In the genomic region with DNA sequence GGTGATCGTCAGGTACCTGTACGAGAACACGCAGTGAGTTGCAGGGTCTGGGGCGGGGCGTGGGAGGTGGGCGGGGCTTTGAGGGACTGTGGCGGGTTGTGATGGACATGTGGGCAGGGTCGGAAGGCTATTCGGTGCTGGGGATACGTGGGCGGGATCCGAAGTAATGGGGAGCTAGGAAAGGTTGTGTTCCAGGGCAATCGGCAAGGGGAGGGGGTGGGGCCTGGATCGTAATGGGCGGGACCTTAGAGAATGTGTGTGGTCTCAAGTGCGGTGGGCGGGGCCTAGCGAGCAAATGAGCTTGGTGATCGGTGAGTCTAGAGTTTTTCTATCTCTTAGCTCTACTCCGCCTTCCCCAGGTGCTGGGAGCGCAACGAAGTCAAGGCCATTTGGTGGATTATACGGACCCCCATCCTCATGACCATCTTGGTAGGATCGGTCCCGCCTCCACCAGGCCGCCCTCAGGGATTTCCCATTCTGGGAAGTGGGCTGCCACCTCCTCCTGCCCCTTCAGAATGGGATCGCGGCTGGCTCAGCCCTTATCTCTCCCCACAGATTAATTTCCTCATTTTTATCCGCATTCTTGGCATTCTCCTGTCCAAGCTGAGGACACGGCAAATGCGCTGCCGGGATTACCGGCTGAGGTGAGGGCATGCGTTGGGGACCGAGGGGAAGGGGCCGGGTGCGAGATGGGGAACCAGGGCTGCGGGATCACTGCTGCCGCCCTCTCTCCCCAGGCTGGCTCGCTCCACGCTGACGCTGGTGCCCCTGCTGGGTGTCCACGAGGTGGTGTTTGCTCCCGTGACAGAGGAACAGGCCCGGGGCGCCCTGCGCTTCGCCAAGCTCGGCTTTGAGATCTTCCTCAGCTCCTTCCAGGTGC, we compare ENCODE assay signal across 8 cellular contexts. TPM values are rescaled to one million over a fixed set of nuclear protein-coding genes. Genes with fewer than 3 reads are reported as not detected.
DNase-seq lines count a peak whose midpoint lies in the region; ATAC-seq, FAIRE-seq and TF ChIP-seq lines count a peak whose summit lies in the region.

No MANE protein-coding gene starts in this region.

- H4K8ac ChIP-seq in H1 (ENCODE audit: extremely low read depth, insufficient read depth, low read length) = peak overlapping the region; percentile 87
- no peak overlapping the region for H4K8ac ChIP-seq in mesendoderm (ENCODE audit: low read depth, low read length)

- H2AK5ac ChIP-seq in H1 (ENCODE audit: low read depth, low read length) = no peak overlapping the region
- no peak overlapping the region for H2AK5ac ChIP-seq in mesendoderm (ENCODE audit: low read length)

- DNase-seq in A549 (ENCODE audit: low read depth in 1 of 2, low spot score in 1 of 2) (peak; percentile 93 to 97), GM19240 (ENCODE audit: insufficient read length, low spot score) (peak; percentile 71), NCI-H2171 treated with DMSO at 0.1 percent for 48 hours (lab: John Stamatoyannopoulos, UW) (peak; percentile 93), H1 (ENCODE audit: low read depth in 1 of 2, low spot score in 2 of 2) (peak; percentile 96 to 99), mesendoderm (peak; percentile 99), NCI-H2196 (lab: John Stamatoyannopoulos, UW; ENCODE audit: unreplicated experiment) (no peak)
- peak; percentile 68 for DNase-seq in activated CD8-positive, alpha-beta memory T cell treated with anti-CD3 and anti-CD28 coated beads, Interleukin-2, amount 50 U/mL, for 1 hour (ENCODE audit: extremely low read depth)
- DNase-seq in stimulated activated CD8-positive, alpha-beta memory T cell treated with anti-CD3 and anti-CD28 coated beads, Interleukin-2, amount 100 ng/mL, for 48 hours (ENCODE audit: low read depth in 2 of 2) = peak; percentile 72 to 85

- H2BK120ac ChIP-seq in H1 (replicated peaks; ENCODE audit: low read depth, low read length) (no peak overlapping the region), mesendoderm (ENCODE audit: low read depth, low read length) (no peak overlapping the region)

- POLR2A ChIA-PET in A549 (lab: Yijun Ruan, JAX) = interaction anchor here (0.5 to 3.1 kb wide), 9 partner anchors 9 to 153 kb away, joined by 3 to 25 read pairs (median 4); a partner anchor contains a TSS
- POLR2A ChIA-PET in H1 (lab: Charles Lee; ENCODE audit: partially characterized antibody) = interaction anchor here (0.6 to 3.7 kb wide), 15 partner anchors 8 to 286 kb away, joined by 3 to 32 read pairs (median 4); a partner anchor contains a TSS

- FAIRE-seq in A549 (lab: Jason Lieb, UNC) (no peak), H1 (lab: Jason Lieb, UNC) (peak; percentile 95)

- H3K9me3 ChIP-seq in A549 (no peaks in the 10 kb centered on the region), H1 (ENCODE audit: insufficient read depth in 2 of 2, low read depth in 1 of 2, low read length in 1 of 2) (no peaks in the 10 kb centered on the region)

- TF ChIP-seq EP300 in A549 (IDR thresholded peaks at IDR 0.05) (no peak), H1 (IDR thresholded peaks at IDR 0.05; ENCODE audit: borderline replicate concordance in 1 of 2, low read depth in 2 of 2, low read length in 2 of 2) (peak in 1 of 2 experiments; percentile 92; a peak in 2 of 3 replicates)

- H2BK5ac ChIP-seq in H1 (ENCODE audit: low read depth, low read length) (peak overlapping the region; percentile 66; the same call in 1 of the 2 replicates), mesendoderm (ENCODE audit: low read length) (no peak overlapping the region)

- peaks cover 0 to 9% (median 0%) of the 10 kb centered on the region in 4 experiments; a peak in 4 of 7 replicates for H3K27me3 ChIP-seq in H1 (replicated peaks in 1 of 4; ENCODE audit: control insufficient read depth in 3 of 4, extremely low read depth in 1 of 4, insufficient read depth in 3 of 4, low read length in 3 of 4)
- H3K27me3 ChIP-seq in mesendoderm (ENCODE audit: insufficient read depth, low read length, poor library complexity) = no peaks in the 10 kb centered on the region

- peak; percentile 74 to 83 for ATAC-seq in A549

- H3K79me2 ChIP-seq in H1 (ENCODE audit: control insufficient read depth in 1 of 2, insufficient read depth in 2 of 2, low read length in 2 of 2) = no peaks in the 10 kb centered on the region
- no peaks in the 10 kb centered on the region for H3K79me2 ChIP-seq in mesendoderm (ENCODE audit: control insufficient read depth, insufficient read depth, low read length)

- peak overlapping the region; percentile 81 for H3K4me2 ChIP-seq in A549
- peak overlapping the region; percentile 74 to 89 for H3K4me2 ChIP-seq in H1 (ENCODE audit: insufficient read depth in 1 of 2, low read depth in 2 of 2, low read length in 2 of 2)
- H3K4me2 ChIP-seq in mesendoderm (ENCODE audit: low read length) = peak overlapping the region; percentile 91

- TF ChIP-seq RAD21 in A549 (conservative IDR thresholded peaks at IDR 0.05 in 1 of 2, IDR thresholded peaks at IDR 0.05 in 1 of 2) (peak in 1 of 2 experiments; percentile 26; a peak in 1 of 5 replicates), H1 (IDR thresholded peaks at IDR 0.05 in 1 of 2, conservative IDR thresholded peaks at IDR 0.05 in 1 of 2; ENCODE audit: low read depth in 2 of 2, low read length in 2 of 2) (no peak)

- H3K23ac ChIP-seq in H1 (ENCODE audit: insufficient read length) (no peak overlapping the region), mesendoderm (ENCODE audit: low read length) (no peak overlapping the region)

- H3K79me1 ChIP-seq in H1 (ENCODE audit: low read depth, low read length) (no peaks in the 10 kb centered on the region), mesendoderm (ENCODE audit: low read length) (no peaks in the 10 kb centered on the region)

- no peak overlapping the region for H4K5ac ChIP-seq in H1 (ENCODE audit: insufficient read length, low read depth, low read length)
- no peak overlapping the region for H4K5ac ChIP-seq in mesendoderm (ENCODE audit: low read length)

- H3K4ac ChIP-seq in H1 (replicated peaks; ENCODE audit: insufficient read length, low read depth, low read length) = no peak overlapping the region
- no peak overlapping the region for H3K4ac ChIP-seq in mesendoderm (ENCODE audit: low read depth, low read length)

- H4K91ac ChIP-seq in H1 (replicated peaks; ENCODE audit: insufficient read length, low read length) = peak overlapping the region; percentile 6

- peaks cover 10% of the 10 kb centered on the region for H3K23me2 ChIP-seq in H1 (ENCODE audit: low read depth, low read length)

- H3K56ac ChIP-seq in H1 (replicated peaks; ENCODE audit: insufficient read length, low read depth, low read length) = no peak overlapping the region
- H3K56ac ChIP-seq in mesendoderm (ENCODE audit: low read length) = peak overlapping the region; percentile 80

- H2BK20ac ChIP-seq in H1 (ENCODE audit: low read length) = no peak overlapping the region

- peak; percentile 21; the same call in 1 of the 3 replicates for TF ChIP-seq CTCF in A549 (IDR thresholded peaks at IDR 0.05)
- TF ChIP-seq CTCF in H1 (IDR thresholded peaks at IDR 0.05; ENCODE audit: control extremely low read depth in 1 of 3, insufficient read depth in 1 of 3, low read depth in 1 of 3, low read length in 3 of 3) = no peak

- H3K14ac ChIP-seq in H1 (ENCODE audit: insufficient read length) = no peak overlapping the region

- H3K4me3 ChIP-seq in A549 (peak overlapping the region; percentile 42), H1 (ENCODE audit: extremely low read depth in 1 of 4, insufficient read depth in 2 of 4, low read depth in 3 of 4, low read length in 4 of 4) (peak overlapping the region; percentile 64 to 88 (median 74)), mesendoderm (ENCODE audit: low read length) (peak overlapping the region; percentile 33)

- peak overlapping the region; percentile 42 for H3K18ac ChIP-seq in H1 (ENCODE audit: extremely low read depth, low read length)
- peak overlapping the region; percentile 76 for H3K18ac ChIP-seq in mesendoderm (ENCODE audit: low read length)

- peaks cover 12% of the 10 kb centered on the region for H3K4me1 ChIP-seq in A549
- H3K4me1 ChIP-seq in H1 (replicated peaks in 1 of 4; ENCODE audit: control insufficient read depth in 3 of 4, insufficient read depth in 4 of 4, low read length in 3 of 4) = peaks cover 0 to 9% (median 5%) of the 10 kb centered on the region in 4 experiments; a peak in 5 of 7 replicates
- H3K4me1 ChIP-seq in mesendoderm (ENCODE audit: control insufficient read depth, low read depth, low read length) = no peaks in the 10 kb centered on the region

- H2BK12ac ChIP-seq in H1 (ENCODE audit: low read depth, low read length) = no peak overlapping the region

- H2BK15ac ChIP-seq in H1 (ENCODE audit: low read length) (no peak overlapping the region; the same call in 1 of the 2 replicates), mesendoderm (replicated peaks; ENCODE audit: low read depth) (no peak overlapping the region)

- H3K9ac ChIP-seq in H1 (replicated peaks in 1 of 4; ENCODE audit: extremely low read depth in 1 of 4, low read depth in 3 of 4, low read length in 3 of 4) (peak overlapping the region in 2 of 4 experiments; percentile 34 to 39; a peak in 2 of 7 replicates), mesendoderm (ENCODE audit: low read length) (peak overlapping the region; percentile 68)

- H3K36me3 ChIP-seq in H1 (ENCODE audit: control insufficient read depth in 2 of 4, insufficient read depth in 4 of 4, low read length in 3 of 4) (no peaks in the 10 kb centered on the region), mesendoderm (ENCODE audit: control insufficient read depth, insufficient read depth, low read length) (no peaks in the 10 kb centered on the region)

- CTCF ChIA-PET in A549 (lab: Yijun Ruan, JAX) (interaction anchor here (0.6 to 10.9 kb wide), 17 partner anchors 9 to 401 kb away, joined by 3 to 159 read pairs (median 4); a partner anchor contains a TSS), H1 (lab: Charles Lee; ENCODE audit: partially characterized antibody) (interaction anchor here (0.5 to 9.6 kb wide), 20 partner anchors 14 to 1036 kb away, joined by 3 to 98 read pairs (median 4); a partner anchor contains a TSS)

- H3K27ac ChIP-seq in A549 (peak overlapping the region; percentile 12 to 70; a peak in 5 of 6 replicates), H1 (ENCODE audit: low read depth, low read length) (no peak overlapping the region), mesendoderm (ENCODE audit: low read depth, low read length) (no peak overlapping the region)

- WGBS in A549 (ENCODE audit: missing lambda C conversion rate) = 28% methylated on average over 42 of the region's 49 CpGs
- WGBS in H1 (ENCODE audit: extremely low coverage in 1 of 2, insufficient coverage in 1 of 2, insufficient read length in 1 of 2, insufficient replicate concordance in 2 of 2, low coverage in 1 of 2, low lambda C conversion rate in 2 of 2, missing lambda C conversion rate in 1 of 2), 2 experiments = 4% methylated on average over 39 of the region's 49 CpGs; no CpG with 5 or more reads in 1 of the 2 experiments
- WGBS in mesendoderm (ENCODE audit: extremely low coverage, insufficient coverage, low lambda C conversion rate) = no CpG with 5 or more reads among the region's 49 CpGs

- no peaks in the 10 kb centered on the region for H4K20me1 ChIP-seq in H1 (replicated peaks in 1 of 2; ENCODE audit: control insufficient read depth in 1 of 2, insufficient read depth in 2 of 2, low read length in 2 of 2)

- TF ChIP-seq POLR2A in A549 (IDR thresholded peaks at IDR 0.05; ENCODE audit: low read length) = no peak
- TF ChIP-seq POLR2A in H1 (IDR thresholded peaks at IDR 0.05; ENCODE audit: control extremely low read depth in 1 of 2, low read depth in 2 of 2, low read length in 2 of 2) = no peak

- peak overlapping the region; percentile 66; the same call in 1 of the 2 replicates for H2AFZ ChIP-seq in H1 (ENCODE audit: low read length)

RNA-seq across cellular contexts. Expression of a gene that starts 9.6 kb away (rescaled TPM):
- polyA plus RNA-seq in A549 (2011; rRNA removed) (0.83 and 1.2 TPM in 2 replicates), A549 (2017; fragmentation: RNase III; extraction: RNeasy Plus Mini Kit Qiagen cat#74134 plus additional on column Dnase treatment) (0.96 to 1.6 TPM (median 1.4 TPM) in 3 replicates), H1 (2011; rRNA removed) (0.42 and 1.0 TPM in 2 replicates)
- polyA plus RNA-seq in A549 (2012; cell fraction: cytosol; rRNA removed) = 0.42 and 0.57 TPM in 2 replicates
- polyA plus RNA-seq in A549 (2012; cell fraction: nucleus; rRNA removed) = 3.6 and 4.4 TPM in 2 replicates
- polyA minus RNA-seq in A549 (2011; rRNA and poly(A)+ RNA removed) = 2.0 and 2.6 TPM in 2 replicates
- total RNA-seq in H1 (2021; fragmentation: NEBNext Ultra II Directional; extraction: Animal tissue kit (Norgen Biotek cat#: 25700)) = 0.54 and 1.3 TPM in 2 replicates
- polyA plus RNA-seq in H1 (2011; cell fraction: cytosol; rRNA removed) = 1.0 TPM
- polyA plus RNA-seq in H1 (2011; cell fraction: nucleus; rRNA removed) = 4.3 TPM
- polyA plus RNA-seq in H1 (2012, experiment 1 of 2) = 0.80 to 1.7 TPM (median 1.1 TPM) in 4 replicates
- 0.50 TPM for polyA plus RNA-seq in H1 (2012, experiment 2 of 2)
- 0.57 TPM for polyA plus RNA-seq in H1 (2013, experiment 1 of 2)
- 0.74 TPM for polyA plus RNA-seq in H1 (2013, experiment 2 of 2)
- 0.46 and 1.5 TPM in 2 replicates for polyA minus RNA-seq in H1 (2011; rRNA and poly(A)+ RNA removed)
- polyA minus RNA-seq in H1 (2011; cell fraction: cytosol; rRNA and poly(A)+ RNA removed) = not detected
- 1.9 TPM for polyA minus RNA-seq in H1 (2011; cell fraction: nucleus; rRNA and poly(A)+ RNA removed)
- 0.07 TPM for polyA plus RNA-seq in mesendoderm (2013, experiment 1 of 2)
- polyA plus RNA-seq in mesendoderm (2013, experiment 2 of 2) = 0.10 TPM

RNA-seq across cellular contexts. Expression of a gene that starts 14.2 kb away (rescaled TPM):
- 974 and 1,002 TPM in 2 replicates for polyA plus RNA-seq in A549 (2011; rRNA removed)
- polyA plus RNA-seq in A549 (2012; cell fraction: cytosol; rRNA removed) = 950 and 1,298 TPM in 2 replicates
- polyA plus RNA-seq in A549 (2012; cell fraction: nucleus; rRNA removed) = 367 and 451 TPM in 2 replicates
- polyA plus RNA-seq in A549 (2017; fragmentation: RNase III; extraction: RNeasy Plus Mini Kit Qiagen cat#74134 plus additional on column Dnase treatment) = 785 to 834 TPM (median 811 TPM) in 3 replicates
- polyA minus RNA-seq in A549 (2011; rRNA and poly(A)+ RNA removed) = 171 and 271 TPM in 2 replicates
- 759 and 761 TPM in 2 replicates for total RNA-seq in H1 (2021; fragmentation: NEBNext Ultra II Directional; extraction: Animal tissue kit (Norgen Biotek cat#: 25700))
- polyA plus RNA-seq in H1 (2011; rRNA removed) = 493 and 645 TPM in 2 replicates
- 908 TPM for polyA plus RNA-seq in H1 (2011; cell fraction: cytosol; rRNA removed)
- 511 TPM for polyA plus RNA-seq in H1 (2011; cell fraction: nucleus; rRNA removed)
- polyA plus RNA-seq in H1 (2012, experiment 1 of 2) = 587 to 956 TPM (median 875 TPM) in 4 replicates
- polyA plus RNA-seq in H1 (2012, experiment 2 of 2) = 702 TPM
- polyA plus RNA-seq in H1 (2013, experiment 1 of 2) = 2,416 TPM
- polyA plus RNA-seq in H1 (2013, experiment 2 of 2) = 2,457 TPM
- polyA minus RNA-seq in H1 (2011; rRNA and poly(A)+ RNA removed) = 127 and 148 TPM in 2 replicates
- 123 TPM for polyA minus RNA-seq in H1 (2011; cell fraction: cytosol; rRNA and poly(A)+ RNA removed)
- polyA minus RNA-seq in H1 (2011; cell fraction: nucleus; rRNA and poly(A)+ RNA removed) = 192 TPM
- 2,012 TPM for polyA plus RNA-seq in mesendoderm (2013, experiment 1 of 2)
- 2,008 TPM for polyA plus RNA-seq in mesendoderm (2013, experiment 2 of 2)

RNA-seq across cellular contexts. Expression of a gene that starts 14.9 kb away (rescaled TPM):
- 9.4 and 10.3 TPM in 2 replicates for polyA plus RNA-seq in A549 (2011; rRNA removed)
- 9.1 and 12.1 TPM in 2 replicates for polyA plus RNA-seq in A549 (2012; cell fraction: cytosol; rRNA removed)
- polyA plus RNA-seq in A549 (2012; cell fraction: nucleus; rRNA removed) = 30.4 and 33.8 TPM in 2 replicates
- polyA plus RNA-seq in A549 (2017; fragmentation: RNase III; extraction: RNeasy Plus Mini Kit Qiagen cat#74134 plus additional on column Dnase treatment) = 6.7 to 10.4 TPM (median 8.4 TPM) in 3 replicates
- 13.0 and 15.7 TPM in 2 replicates for polyA minus RNA-seq in A549 (2011; rRNA and poly(A)+ RNA removed)
- 25.2 and 27.1 TPM in 2 replicates for total RNA-seq in H1 (2021; fragmentation: NEBNext Ultra II Directional; extraction: Animal tissue kit (Norgen Biotek cat#: 25700))
- 35.3 and 49.3 TPM in 2 replicates for polyA plus RNA-seq in H1 (2011; rRNA removed)
- 25.1 TPM for polyA plus RNA-seq in H1 (2011; cell fraction: cytosol; rRNA removed)
- polyA plus RNA-seq in H1 (2011; cell fraction: nucleus; rRNA removed) = 66.5 TPM
- polyA plus RNA-seq in H1 (2012, experiment 1 of 2) = 24.3 to 29.8 TPM (median 24.9 TPM) in 4 replicates
- polyA plus RNA-seq in H1 (2012, experiment 2 of 2) = 36.1 TPM
- polyA plus RNA-seq in H1 (2013, experiment 1 of 2) = 26.5 TPM
- 27.2 TPM for polyA plus RNA-seq in H1 (2013, experiment 2 of 2)
- 15.5 and 21.6 TPM in 2 replicates for polyA minus RNA-seq in H1 (2011; rRNA and poly(A)+ RNA removed)
- polyA minus RNA-seq in H1 (2011; cell fraction: cytosol; rRNA and poly(A)+ RNA removed) = 13.3 TPM
- 17.3 TPM for polyA minus RNA-seq in H1 (2011; cell fraction: nucleus; rRNA and poly(A)+ RNA removed)
- polyA plus RNA-seq in mesendoderm (2013, experiment 1 of 2) = 9.4 TPM
- 9.6 TPM for polyA plus RNA-seq in mesendoderm (2013, experiment 2 of 2)

RNA-seq across cellular contexts. Expression of a gene that starts 38.4 kb away (rescaled TPM):
- polyA plus RNA-seq in A549 (2011; rRNA removed) (19.9 and 22.7 TPM in 2 replicates), A549 (2017; fragmentation: RNase III; extraction: RNeasy Plus Mini Kit Qiagen cat#74134 plus additional on column Dnase treatment) (25.9 to 30.6 TPM (median 29.0 TPM) in 3 replicates), H1 (2011; rRNA removed) (29.4 and 45.4 TPM in 2 replicates)
- 29.1 and 29.3 TPM in 2 replicates for polyA plus RNA-seq in A549 (2012; cell fraction: cytosol; rRNA removed)
- 116 and 131 TPM in 2 replicates for polyA plus RNA-seq in A549 (2012; cell fraction: nucleus; rRNA removed)
- polyA minus RNA-seq in A549 (2011; rRNA and poly(A)+ RNA removed) = 51.0 and 56.1 TPM in 2 replicates
- total RNA-seq in H1 (2021; fragmentation: NEBNext Ultra II Directional; extraction: Animal tissue kit (Norgen Biotek cat#: 25700)) = 28.1 and 28.8 TPM in 2 replicates
- 41.5 TPM for polyA plus RNA-seq in H1 (2011; cell fraction: cytosol; rRNA removed)
- polyA plus RNA-seq in H1 (2011; cell fraction: nucleus; rRNA removed) = 135 TPM
- polyA plus RNA-seq in H1 (2012, experiment 1 of 2) = 36.7 to 46.1 TPM (median 43.1 TPM) in 4 replicates
- 23.6 TPM for polyA plus RNA-seq in H1 (2012, experiment 2 of 2)
- 14.5 TPM for polyA plus RNA-seq in H1 (2013, experiment 1 of 2)
- polyA plus RNA-seq in H1 (2013, experiment 2 of 2) = 13.1 TPM
- 31.1 and 51.6 TPM in 2 replicates for polyA minus RNA-seq in H1 (2011; rRNA and poly(A)+ RNA removed)
- 33.6 TPM for polyA minus RNA-seq in H1 (2011; cell fraction: cytosol; rRNA and poly(A)+ RNA removed)
- 36.1 TPM for polyA minus RNA-seq in H1 (2011; cell fraction: nucleus; rRNA and poly(A)+ RNA removed)
- 5.3 TPM for polyA plus RNA-seq in mesendoderm (2013, experiment 1 of 2)
- 5.6 TPM for polyA plus RNA-seq in mesendoderm (2013, experiment 2 of 2)

RNA-seq across cellular contexts. Expression of a gene that starts 53.1 kb away (rescaled TPM):
- 4.9 and 6.9 TPM in 2 replicates for polyA plus RNA-seq in A549 (2011; rRNA removed)
- 10.4 and 14.6 TPM in 2 replicates for polyA plus RNA-seq in A549 (2012; cell fraction: cytosol; rRNA removed)
- 42.9 and 66.6 TPM in 2 replicates for polyA plus RNA-seq in A549 (2012; cell fraction: nucleus; rRNA removed)
- 10.9 to 12.7 TPM (median 11.5 TPM) in 3 replicates for polyA plus RNA-seq in A549 (2017; fragmentation: RNase III; extraction: RNeasy Plus Mini Kit Qiagen cat#74134 plus additional on column Dnase treatment)
- 3.2 and 5.2 TPM in 2 replicates for polyA minus RNA-seq in A549 (2011; rRNA and poly(A)+ RNA removed)
- 38.9 and 42.3 TPM in 2 replicates for total RNA-seq in H1 (2021; fragmentation: NEBNext Ultra II Directional; extraction: Animal tissue kit (Norgen Biotek cat#: 25700))
- 11.2 and 22.1 TPM in 2 replicates for polyA plus RNA-seq in H1 (2011; rRNA removed)
- polyA plus RNA-seq in H1 (2011; cell fraction: cytosol; rRNA removed) = 17.2 TPM
- 37.0 TPM for polyA plus RNA-seq in H1 (2011; cell fraction: nucleus; rRNA removed)
- polyA plus RNA-seq in H1 (2012, experiment 1 of 2) = 12.7 to 20.2 TPM (median 18.5 TPM) in 4 replicates
- 12.9 TPM for polyA plus RNA-seq in H1 (2012, experiment 2 of 2)
- 21.3 TPM for polyA plus RNA-seq in H1 (2013, experiment 1 of 2)
- 21.9 TPM for polyA plus RNA-seq in H1 (2013, experiment 2 of 2)
- polyA minus RNA-seq in H1 (2011; rRNA and poly(A)+ RNA removed) = 5.4 and 9.2 TPM in 2 replicates
- 15.4 TPM for polyA minus RNA-seq in H1 (2011; cell fraction: cytosol; rRNA and poly(A)+ RNA removed)
- 16.4 TPM for polyA minus RNA-seq in H1 (2011; cell fraction: nucleus; rRNA and poly(A)+ RNA removed)
- polyA plus RNA-seq in mesendoderm (2013, experiment 1 of 2) = 17.4 TPM
- 17.5 TPM for polyA plus RNA-seq in mesendoderm (2013, experiment 2 of 2)

Comparison
In these comparisons a context has a peak if more than half of its experiments do, and no peak if none do; other contexts are left out.
1. H3K27ac ChIP-seq: peak in A549 (2 of 2); none in H1 (single experiment) and mesendoderm (single experiment).
2. Peak in every context shown above with its lines, with median percentiles within 50 percentile points of each other: H3K4me2 ChIP-seq and H3K4me3 ChIP-seq.